In genomic region chr11:10898003-10898762, GRCh38 we compare ENCODE assay signal across 14 cellular contexts. TPM values are rescaled to one million over a fixed set of nuclear protein-coding genes. Genes with fewer than 3 reads are reported as not detected.
DNase-seq lines count a peak whose midpoint lies in the region; ATAC-seq and TF ChIP-seq lines count a peak whose summit lies in the region.
"Had no signal": no experiment of that assay in that cellular context is flagged by ENCODE, and none has a peak within 500 bp of the region (broad histone marks: within the 10 kb centered on the region; RNA-seq: fewer than 3 reads in every experiment).

No MANE protein-coding gene starts in this region.

- H3K9me3 ChIP-seq in HEK293 (ENCODE audit: control insufficient read depth, insufficient read depth, low read depth, low read length) (no peaks in the 10 kb centered on the region), right cardiac atrium (ENCODE audit: control insufficient read depth, low read length) (no peaks in the 10 kb centered on the region), smooth muscle cell (replicated peaks; ENCODE audit: low read depth) (no peaks in the 10 kb centered on the region)

- CTCF ChIA-PET in HEK293 (lab: Yijun Ruan, JAX): no interaction called here

- H3K4me3 ChIP-seq in HEK293 (ENCODE audit: low read depth, low read length): no peak overlapping the region
- H3K4me3 ChIP-seq in WI38 (ENCODE audit: low read depth, low read length): peak overlapping the region; percentile 44
- no peak overlapping the region for H3K4me3 ChIP-seq in right cardiac atrium (ENCODE audit: low read length)
- H3K4me3 ChIP-seq in smooth muscle cell: no peak overlapping the region

- H4K20me1 ChIP-seq in smooth muscle cell (ENCODE audit: low read depth): no peaks in the 10 kb centered on the region

- H3K27ac ChIP-seq in HEK293 (ENCODE audit: extremely low read depth, low read depth, low read length) (0 out of 2 replicates have a peak overlapping the region, but pooled peaks have one; percentile 78), right cardiac atrium (ENCODE audit: low read length) (peak overlapping the region; percentile 21), smooth muscle cell (ENCODE audit: low read depth) (peak overlapping the region; percentile 99)

- H3K9ac ChIP-seq in smooth muscle cell (ENCODE audit: low read depth): peak overlapping the region; percentile 41

- DNase-seq in right cardiac atrium (no peak), smooth muscle cell (lab: John Stamatoyannopoulos, UW; ENCODE audit: unreplicated experiment) (no peak), SIG-M5 (lab: John Stamatoyannopoulos, UW) (no peak), NCI-H2196 treated with DMSO at 0.1 percent for 48 hours (lab: John Stamatoyannopoulos, UW; ENCODE audit: unreplicated experiment) (no peak), SW480 (ENCODE audit: low spot score) (no peak)
- DNase-seq: activated CD8-positive, alpha-beta memory T cell treated with anti-CD3 and anti-CD28 coated beads, Interleukin-2, amount 10 ng/mL, durations not matched to agents 7 days and 5 days; DMS153; KG1; natural killer cell; stimulated activated CD4-positive, alpha-beta T cell treated with anti-CD3 and anti-CD28 coated beads, Interleukin-1b, Interleukin-23, amount 100 ng/mL, for 48 hours; SW 1271 had no signal

- H3K4me1 ChIP-seq in HEK293 (ENCODE audit: control insufficient read depth, insufficient read depth, low read length): 0 out of 2 replicates have a peak, but pooled peaks cover 5% of the 10 kb centered on the region
- peaks cover 26% of the 10 kb centered on the region for H3K4me1 ChIP-seq in right cardiac atrium (ENCODE audit: control insufficient read depth, insufficient read depth, low read length)
- H3K4me1 ChIP-seq in smooth muscle cell (ENCODE audit: low read depth): peaks cover 21% of the 10 kb centered on the region

- WGBS in right cardiac atrium: 97% methylated on average over 5 of the region's 5 CpGs
- 97% methylated on average over 5 of the region's 5 CpGs for WGBS in smooth muscle cell (ENCODE audit: low lambda C conversion rate)

- peak overlapping the region; percentile 15 for H2AFZ ChIP-seq in smooth muscle cell (ENCODE audit: low read depth)

- peaks cover 28% of the 10 kb centered on the region for H3F3A ChIP-seq in smooth muscle cell (ENCODE audit: low read depth)

- H3K4me2 ChIP-seq in smooth muscle cell: peak overlapping the region; percentile 81

- H3K79me2 ChIP-seq in smooth muscle cell (ENCODE audit: low read depth): no peaks in the 10 kb centered on the region

- intact Hi-C loops in right cardiac atrium (cut with DNase I): loop anchor here in 1 of 4 donors (5.0 kb wide), 1 partner anchor 36 kb away; no protein-coding TSS in a partner anchor

- H3K27me3 ChIP-seq in right cardiac atrium (ENCODE audit: control insufficient read depth, insufficient read depth) (no peaks in the 10 kb centered on the region), smooth muscle cell (ENCODE audit: low read depth) (no peaks in the 10 kb centered on the region)

- no peaks in the 10 kb centered on the region for H3K36me3 ChIP-seq in HEK293 (ENCODE audit: control insufficient read depth in 2 of 2, insufficient read depth in 1 of 2, low read length in 2 of 2)
- no peaks in the 10 kb centered on the region for H3K36me3 ChIP-seq in smooth muscle cell (ENCODE audit: low read depth)

- TF ChIP-seq CTCF in HEK293 (tag by site-specific recombination; IDR thresholded peaks at IDR 0.05): no peak
- no peak for TF ChIP-seq CTCF in WI38 (IDR thresholded peaks at IDR 0.05; ENCODE audit: low read depth, low read length)
- TF ChIP-seq CTCF in smooth muscle cell (IDR thresholded peaks at IDR 0.05; ENCODE audit: borderline replicate concordance, insufficient read depth, poor library complexity, severe bottlenecking): no peak

- POLR2A ChIA-PET in HEK293 (lab: Yijun Ruan, JAX): interaction anchor here (0.9 to 3.9 kb wide), 3 partner anchors 33 to 89 kb away, joined by 3 to 62 read pairs (median 4); partner anchors contain the start of gene EIF4G2

- ATAC-seq in right cardiac atrium (no peak), GM19023 (IDR thresholded peaks at IDR 0.05; ENCODE audit: unreplicated experiment) (no peak)
- ATAC-seq: activated CD8-positive, alpha-beta memory T cell treated with anti-CD3 and anti-CD28 coated beads, Interleukin-2, amount 10 ng/mL, durations not matched to agents 7 days and 5 days; natural killer cell had no signal

TF ChIP-seq in HEK293, 187 proteins besides CTCF, POLR2A, EP300 and RAD21 (continues in another document):
- TF ChIP-seq ZNF645 (tag by site-specific recombination; IDR thresholded peaks at IDR 0.05) (no peak), ZNF366 (tag by site-specific recombination; conservative IDR thresholded peaks at IDR 0.05) (no peak), ZNF623 (tag by site-specific recombination; IDR thresholded peaks at IDR 0.05) (no peak), ZNF112 (tag by site-specific recombination; IDR thresholded peaks at IDR 0.05) (no peak), GLI4 (tag by site-specific recombination; IDR thresholded peaks at IDR 0.05) (no peak), ZNF585B (tag by site-specific recombination; IDR thresholded peaks at IDR 0.05) (no peak), ZNF777 (tag by site-specific recombination; IDR thresholded peaks at IDR 0.05; ENCODE audit: borderline replicate concordance) (no peak), PRDM10 (tag by site-specific recombination; IDR thresholded peaks at IDR 0.05) (no peak), ZNF354C (tag by site-specific recombination; IDR thresholded peaks at IDR 0.05; ENCODE audit: borderline replicate concordance, low read depth) (no peak), ZNF140 (tag by site-specific recombination; IDR thresholded peaks at IDR 0.05) (no peak), ZNF26 (tag by site-specific recombination; IDR thresholded peaks at IDR 0.05) (no peak), HIC1 (tag by site-specific recombination; IDR thresholded peaks at IDR 0.05) (no peak)

RNA-seq across cellular contexts. Expression of gene ZBED5, which starts 40.3 kb away (rescaled TPM):
- total RNA-seq in right cardiac atrium: 10 to 100 TPM; 40.6 to 46.7 (median 44.2) TPM
- 23.8 TPM for polyA plus RNA-seq in right cardiac atrium
- total RNA-seq in smooth muscle cell: 30.6 and 42.7 TPM in 2 replicates
- polyA plus RNA-seq in smooth muscle cell: 22.6 and 26.0 TPM in 2 replicates

Comparison
In these comparisons a context has a peak if more than half of its experiments do, and no peak if none do; other contexts are left out.
1. H3K27ac ChIP-seq: peak in every context shown above with its lines; median percentile 99 in smooth muscle cell; 78 in HEK293; 21 in right cardiac atrium.